Comparison of ENCODE assay signal across 8 cellular contexts in the genomic region with DNA sequence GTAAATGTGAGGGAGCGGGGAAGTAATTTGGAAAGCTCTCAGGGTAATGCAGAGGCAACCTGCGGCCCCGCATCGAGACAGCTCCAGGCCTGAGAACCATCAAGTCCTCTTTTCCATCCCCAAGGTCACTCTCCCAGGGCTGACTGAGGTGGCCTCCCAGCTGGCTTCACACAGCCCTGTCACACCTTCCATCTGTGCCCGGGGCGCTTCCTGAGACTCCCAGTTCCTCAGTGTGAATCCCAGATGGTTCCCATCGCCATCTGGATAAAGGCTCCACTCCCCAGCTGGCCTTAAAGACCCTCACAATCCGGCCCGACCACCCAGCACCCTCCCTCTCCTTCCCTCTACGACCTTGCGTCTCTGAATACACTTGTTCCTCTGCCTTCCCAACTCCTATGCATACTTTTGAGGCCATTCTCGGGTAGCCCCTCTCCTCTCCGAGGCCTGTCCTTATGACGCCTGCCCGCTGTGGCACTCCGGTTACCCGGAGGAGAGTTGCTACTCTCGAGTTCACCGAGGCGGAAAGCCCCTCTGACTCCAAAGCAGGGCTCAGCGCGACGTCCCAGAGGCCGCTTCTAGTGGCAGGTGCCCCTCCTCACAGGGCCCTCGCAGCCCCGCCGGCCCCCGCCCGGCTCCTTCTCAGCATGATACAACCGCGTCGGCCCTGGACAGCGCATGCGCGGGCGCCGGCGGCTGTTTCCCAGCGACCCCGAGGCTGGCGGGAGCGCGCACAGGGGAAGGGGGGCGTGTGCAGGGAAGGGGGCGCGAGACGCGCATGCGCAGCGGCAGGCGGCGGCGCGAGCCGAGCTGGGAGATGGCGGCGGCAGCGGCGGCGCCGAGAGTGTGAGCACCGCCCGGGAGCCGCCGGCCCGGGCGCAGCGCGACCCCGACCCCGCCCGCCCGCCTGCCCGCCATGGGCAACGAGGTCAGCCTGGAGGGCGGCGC. TPM values are rescaled to one million over a fixed set of nuclear protein-coding genes. Genes with fewer than 3 reads are reported as not detected.
DNase-seq lines count a peak whose midpoint lies in the region; ATAC-seq and TF ChIP-seq lines count a peak whose summit lies in the region.

A gene with protein sequence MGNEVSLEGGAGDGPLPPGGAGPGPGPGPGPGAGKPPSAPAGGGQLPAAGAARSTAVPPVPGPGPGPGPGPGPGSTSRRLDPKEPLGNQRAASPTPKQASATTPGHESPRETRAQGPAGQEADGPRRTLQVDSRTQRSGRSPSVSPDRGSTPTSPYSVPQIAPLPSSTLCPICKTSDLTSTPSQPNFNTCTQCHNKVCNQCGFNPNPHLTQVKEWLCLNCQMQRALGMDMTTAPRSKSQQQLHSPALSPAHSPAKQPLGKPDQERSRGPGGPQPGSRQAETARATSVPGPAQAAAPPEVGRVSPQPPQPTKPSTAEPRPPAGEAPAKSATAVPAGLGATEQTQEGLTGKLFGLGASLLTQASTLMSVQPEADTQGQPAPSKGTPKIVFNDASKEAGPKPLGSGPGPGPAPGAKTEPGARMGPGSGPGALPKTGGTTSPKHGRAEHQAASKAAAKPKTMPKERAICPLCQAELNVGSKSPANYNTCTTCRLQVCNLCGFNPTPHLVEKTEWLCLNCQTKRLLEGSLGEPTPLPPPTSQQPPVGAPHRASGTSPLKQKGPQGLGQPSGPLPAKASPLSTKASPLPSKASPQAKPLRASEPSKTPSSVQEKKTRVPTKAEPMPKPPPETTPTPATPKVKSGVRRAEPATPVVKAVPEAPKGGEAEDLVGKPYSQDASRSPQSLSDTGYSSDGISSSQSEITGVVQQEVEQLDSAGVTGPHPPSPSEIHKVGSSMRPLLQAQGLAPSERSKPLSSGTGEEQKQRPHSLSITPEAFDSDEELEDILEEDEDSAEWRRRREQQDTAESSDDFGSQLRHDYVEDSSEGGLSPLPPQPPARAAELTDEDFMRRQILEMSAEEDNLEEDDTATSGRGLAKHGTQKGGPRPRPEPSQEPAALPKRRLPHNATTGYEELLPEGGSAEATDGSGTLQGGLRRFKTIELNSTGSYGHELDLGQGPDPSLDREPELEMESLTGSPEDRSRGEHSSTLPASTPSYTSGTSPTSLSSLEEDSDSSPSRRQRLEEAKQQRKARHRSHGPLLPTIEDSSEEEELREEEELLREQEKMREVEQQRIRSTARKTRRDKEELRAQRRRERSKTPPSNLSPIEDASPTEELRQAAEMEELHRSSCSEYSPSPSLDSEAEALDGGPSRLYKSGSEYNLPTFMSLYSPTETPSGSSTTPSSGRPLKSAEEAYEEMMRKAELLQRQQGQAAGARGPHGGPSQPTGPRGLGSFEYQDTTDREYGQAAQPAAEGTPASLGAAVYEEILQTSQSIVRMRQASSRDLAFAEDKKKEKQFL (N-terminal part only) (plus strand): TSS at position 788 of the 945 bp plus-strand sequence. CDS start 126 bp downstream, at position 914.

- H4K20me1 ChIP-seq in PC-3 (ENCODE audit: low read length), result no peaks in the 10 kb centered on the region

- no peak for TF ChIP-seq POLR2A in esophagus muscularis mucosa (IDR thresholded peaks at IDR 0.05; ENCODE audit: low read depth)

- H3F3A ChIP-seq in PC-3 (ENCODE audit: low read length, unreplicated experiment), result no peaks in the 10 kb centered on the region

- H3K9me3 ChIP-seq in PC-3 (ENCODE audit: low read length) (no peaks in the 10 kb centered on the region), esophagus muscularis mucosa (no peaks in the 10 kb centered on the region), muscle layer of duodenum (ENCODE audit: control insufficient read depth in 1 of 2, low read length in 2 of 2) (no peaks in the 10 kb centered on the region)

- CTCF ChIA-PET in PC-3 (lab: Charles Lee), result interaction anchor here (0.6 to 1.0 kb wide), 2 partner anchors 14 to 1072 kb away, joined by 6 to 11 read pairs; no protein-coding TSS in a partner anchor

- no peak within 1 kb of the TSS for H3K27ac ChIP-seq in PC-3 (ENCODE audit: low read length)
- peak within 1 kb of the TSS; percentile 78 to 85 (median 80) for H3K27ac ChIP-seq in esophagus muscularis mucosa (replicated peaks in 1 of 4)
- peak within 1 kb of the TSS; percentile 48 for H3K27ac ChIP-seq in muscle layer of duodenum (ENCODE audit: low read length)

- peak; percentile 95 for DNase-seq in DMS 273 (lab: John Stamatoyannopoulos, UW; ENCODE audit: unreplicated experiment)
- DNase-seq in Jurkat, Clone E6-1 (ENCODE audit: low read depth, low spot score), result peak; percentile 83
- DNase-seq in PC-3, result peak; percentile 91
- DNase-seq in activated T-cell treated with anti-CD3 and anti-CD28 coated beads, Interleukin-2, amount 50 U/mL, for 48 hours, result peak; percentile 93 to 94
- DNase-seq in esophagus muscularis mucosa (ENCODE audit: extremely low spot score), result peak; percentile 94
- DNase-seq in stimulated activated CD8-positive, alpha-beta memory T cell treated with anti-CD3 and anti-CD28 coated beads, Interleukin-7, amount 100 ng/mL, for 24 hours (ENCODE audit: low read depth), result peak; percentile 78

- 7% methylated on average over 22 of the region's 77 CpGs for WGBS in esophagus muscularis mucosa

- peak within 1 kb of the TSS; percentile 79 for H3K9ac ChIP-seq in PC-3 (ENCODE audit: low read length)

- peaks cover 14% of the 10 kb centered on the region; the same call in 1 of the 2 replicates for H3K27me3 ChIP-seq in PC-3 (ENCODE audit: low read length)
- H3K27me3 ChIP-seq in esophagus muscularis mucosa, result no peaks in the 10 kb centered on the region
- H3K27me3 ChIP-seq in muscle layer of duodenum (ENCODE audit: low read depth, low read length), result no peaks in the 10 kb centered on the region

- peaks cover 15% of the 10 kb centered on the region for H3K4me1 ChIP-seq in PC-3 (ENCODE audit: insufficient read depth, low read length)
- H3K4me1 ChIP-seq in esophagus muscularis mucosa, result peaks cover 15 to 23% (median 21%) of the 10 kb centered on the region in 4 donors
- H3K4me1 ChIP-seq in muscle layer of duodenum (ENCODE audit: control insufficient read depth in 1 of 2, insufficient read depth in 2 of 2, low read length in 2 of 2), result peaks cover 3 to 19% of the 10 kb centered on the region in 2 donors

- no peaks in the 10 kb centered on the region for H3K9me2 ChIP-seq in PC-3 (replicated peaks; ENCODE audit: low read length)

- peak within 1 kb of the TSS; percentile 97 for H2AFZ ChIP-seq in PC-3 (ENCODE audit: low read length)

- H3K36me3 ChIP-seq in PC-3 (ENCODE audit: low read depth, low read length), result no peaks in the 10 kb centered on the region
- H3K36me3 ChIP-seq in esophagus muscularis mucosa, result no peaks in the 10 kb centered on the region
- H3K36me3 ChIP-seq in muscle layer of duodenum (ENCODE audit: control insufficient read depth in 1 of 2, insufficient read depth in 2 of 2, low read length in 2 of 2), result no peaks in the 10 kb centered on the region

- ATAC-seq in GM21576 (IDR thresholded peaks at IDR 0.05; ENCODE audit: unreplicated experiment) (peak; percentile 69), PC-3 (peak; percentile 82)

- peak within 1 kb of the TSS; percentile 87 for H3K4me3 ChIP-seq in Jurkat, Clone E6-1 (ENCODE audit: low read length)
- peak within 1 kb of the TSS; percentile 80 for H3K4me3 ChIP-seq in PC-3 (ENCODE audit: low read length)
- peak within 1 kb of the TSS; percentile 71 to 86 (median 74) for H3K4me3 ChIP-seq in esophagus muscularis mucosa
- peak within 1 kb of the TSS; percentile 81 to 85 for H3K4me3 ChIP-seq in muscle layer of duodenum (ENCODE audit: low read depth in 1 of 2, low read length in 2 of 2)

- TF ChIP-seq EP300 in esophagus muscularis mucosa (IDR thresholded peaks at IDR 0.05), result no peak

- intact Hi-C loops in PC-3 (cut with micrococcal nuclease) (loop anchor here (1.0 kb wide), 1 partner anchor 15 kb away; no protein-coding TSS in a partner anchor), esophagus muscularis mucosa (cut with DNase I) (loop anchor here (1.0 kb wide), 1 partner anchor 12 kb away; no protein-coding TSS in a partner anchor)

- BruUV-seq in PC-3 (replicated peaks; lab: Mats Ljungman, UMichigan), result TSS peak; percentile 74

- H3K4me2 ChIP-seq in PC-3 (ENCODE audit: low read length), result peak within 1 kb of the TSS; percentile 97

- POLR2A ChIA-PET in PC-3 (lab: Charles Lee; ENCODE audit: unreplicated experiment), result interaction anchor here (0.6 kb wide), 1 partner anchor 64 kb away, joined by 3 read pairs; no protein-coding TSS in a partner anchor

- TF ChIP-seq CTCF in PC-3 (conservative IDR thresholded peaks at IDR 0.05; ENCODE audit: low read depth, low read length), result no peak
- peak in 1 of 3 experiments; percentile 23 for TF ChIP-seq CTCF in esophagus muscularis mucosa (IDR thresholded peaks at IDR 0.05)

- no peaks in the 10 kb centered on the region for H3K79me2 ChIP-seq in PC-3 (ENCODE audit: low read length)

RNA-seq across cellular contexts. Expression of the gene that starts here (rescaled TPM):
- polyA plus RNA-seq in Jurkat, Clone E6-1 (2012; ENCODE audit: insufficient read depth, insufficient read length), result 0.75 TPM
- total RNA-seq in PC-3 (2014; rRNA removed) (0.80 and 0.92 TPM in 2 replicates), esophagus muscularis mucosa (1 to 10 TPM in 1 of 4 donors, under 1 TPM in 3; 0.42 to 1.7 (median 0.78) TPM)

Comparison
In these comparisons a context has a peak if more than half of its experiments do, and no peak if none do; other contexts are left out.
1. Peak in DNase-seq, ATAC-seq, H3K4me3 ChIP-seq, H3K9ac ChIP-seq and H3K4me2 ChIP-seq in PC-3; RNA of the gene not detected or under 1 TPM.